ENCODE assay signal across 2 cellular contexts in the genomic region with DNA sequence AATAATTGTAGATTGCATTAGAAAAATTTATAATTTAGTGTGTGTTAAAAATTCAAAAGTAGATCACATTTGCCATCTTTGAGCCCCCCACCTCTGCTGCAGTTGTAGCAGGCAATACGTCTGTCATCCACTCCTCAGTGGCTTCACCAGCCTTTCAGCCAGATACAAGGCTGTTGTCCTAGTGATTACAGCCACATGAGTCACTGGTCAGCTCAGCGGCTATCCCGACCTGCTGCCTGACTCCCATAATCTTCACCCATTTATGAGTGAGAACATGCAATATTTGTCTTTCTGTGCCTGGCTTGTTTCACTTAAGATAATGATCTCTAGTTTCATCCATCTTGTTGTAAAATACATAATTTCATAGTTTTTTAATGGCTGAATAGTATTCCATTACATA.
A peak's percentile ranks its signal among the peaks of the same experiment; 100 is the strongest.
TF ChIP-seq lines count a peak whose summit lies in the region.

No MANE protein-coding gene starts in this region.

TF ChIP-seq in HCT116, 20 proteins besides CTCF, POLR2A, EP300 and RAD21:
- 0 out of 2 replicates have a peak, but pooled peaks have one; percentile 15 for TF ChIP-seq FOSL1 (IDR thresholded peaks at IDR 0.05; ENCODE audit: low read depth)
- TF ChIP-seq SIN3A (IDR thresholded peaks at IDR 0.05; ENCODE audit: low read depth) = no peak

TF ChIP-seq in SK-N-SH, 30 proteins besides CTCF, POLR2A, EP300 and RAD21:
- no peak for TF ChIP-seq TEAD4 (IDR thresholded peaks at IDR 0.05; ENCODE audit: borderline replicate concordance, insufficient read depth)
- TF ChIP-seq FOSL2 (IDR thresholded peaks at IDR 0.05; ENCODE audit: borderline replicate concordance, low read depth) = 0 out of 2 replicates have a peak, but pooled peaks have one; percentile 48
- TF ChIP-seq TCF12 (IDR thresholded peaks at IDR 0.05) = peak; percentile 11; the same call in 1 of the 2 replicates
